Comparison of ENCODE assay signal across 21 cellular contexts in genomic region chr1:179930867-179931266, GRCh38. TPM values are rescaled to one million over a fixed set of nuclear protein-coding genes. Genes with fewer than 3 reads are reported as not detected.
DNase-seq lines count a peak whose midpoint lies in the region; ATAC-seq and TF ChIP-seq lines count a peak whose summit lies in the region.
"Had no signal": no experiment of that assay in that cellular context is flagged by ENCODE, and none has a peak within 500 bp of the region (broad histone marks: within the 10 kb centered on the region; RNA-seq: fewer than 3 reads in every experiment).

No MANE protein-coding gene starts in this region.

- peak; percentile 56 for DNase-seq in mammary epithelial cell
- no peak for DNase-seq in breast epithelium (ENCODE audit: low spot score in 2 of 2)
- DNase-seq in SK-N-DZ (ENCODE audit: low spot score), result peak; percentile 83
- DNase-seq in foreskin keratinocyte, result peak; percentile 38 to 69
- no peak for DNase-seq in foreskin fibroblast
- no peak for DNase-seq in Kasumi-1 (lab: John Stamatoyannopoulos, UW)
- DNase-seq in NCI-H2227 (lab: John Stamatoyannopoulos, UW; ENCODE audit: unreplicated experiment), result no peak
- no peak for DNase-seq in NCI-H1417 treated with DMSO at 0.1 percent for 48 hours (lab: John Stamatoyannopoulos, UW)
- DNase-seq: activated CD4-positive, alpha-beta memory T cell treated with anti-CD3 and anti-CD28 coated beads, Interleukin-2, amount 10 ng/mL, durations not matched to agents 7 days and 5 days; activated CD8-positive, alpha-beta memory T cell treated with anti-CD3 and anti-CD28 coated beads, Interleukin-2, amount 50 U/mL, for 48 hours; aorta; CD4-positive, alpha-beta memory T cell; DMS153; KBM-7; NCI-H146; NCI-H2107; NCI-H524 treated with DMSO at 0.1 percent for 48 hours; T-helper 1 cell; thyroid gland had no signal

- no peak overlapping the region for H2AFZ ChIP-seq in mammary epithelial cell (ENCODE audit: low read depth, low read length)

- dilution Hi-C loops in mammary epithelial cell (cut with HindIII; ENCODE audit: low sequenced_read_pairs), result no loop called here

- BruUV-seq in mammary epithelial cell (replicated peaks; lab: Mats Ljungman, UMichigan), result no TSS peak

- H3K4me2 ChIP-seq in mammary epithelial cell (ENCODE audit: insufficient read depth, low read depth, low read length), result no peak overlapping the region

- TF ChIP-seq CTCF in mammary epithelial cell (conservative IDR thresholded peaks at IDR 0.05 in 1 of 2, IDR thresholded peaks at IDR 0.05 in 1 of 2; ENCODE audit: extremely low read depth in 1 of 2, insufficient read depth in 1 of 2, low read depth in 1 of 2, low read length in 2 of 2) (no peak), breast epithelium (IDR thresholded peaks at IDR 0.05) (no peak), foreskin keratinocyte (conservative IDR thresholded peaks at IDR 0.05) (no peak), foreskin fibroblast (IDR thresholded peaks at IDR 0.05; ENCODE audit: low read depth, low read length) (no peak)

- H3K9ac ChIP-seq in mammary epithelial cell (ENCODE audit: insufficient read depth, low read length), result peak overlapping the region; percentile 1

- H3K9me3 ChIP-seq in mammary epithelial cell (replicated peaks; ENCODE audit: insufficient read depth, low read length) (no peaks in the 10 kb centered on the region), breast epithelium (no peaks in the 10 kb centered on the region)
- H3K9me3 ChIP-seq: thyroid gland had no signal

- H3K79me2 ChIP-seq in mammary epithelial cell (ENCODE audit: insufficient read depth, low read length), result no peaks in the 10 kb centered on the region

- TF ChIP-seq POLR2A in breast epithelium (IDR thresholded peaks at IDR 0.05), result no peak

- intact Hi-C loops in mammary epithelial cell (cut with micrococcal nuclease), result no loop called here
- intact Hi-C loops in breast epithelium (cut with DNase I; ENCODE audit: low total_unique reads), result no loop called here

- H4K20me1 ChIP-seq in mammary epithelial cell (ENCODE audit: insufficient read depth, low read length), result no peaks in the 10 kb centered on the region

- H3K4me1 ChIP-seq in mammary epithelial cell (ENCODE audit: insufficient read depth, low read length) (peaks cover 11% of the 10 kb centered on the region), breast epithelium (no peaks in the 10 kb centered on the region), foreskin keratinocyte (peaks cover 15% of the 10 kb centered on the region)

- H3K27me3 ChIP-seq in mammary epithelial cell (ENCODE audit: insufficient read depth, low read length) (no peaks in the 10 kb centered on the region), breast epithelium (no peaks in the 10 kb centered on the region), foreskin keratinocyte (no peaks in the 10 kb centered on the region)
- H3K27me3 ChIP-seq: thyroid gland had no signal

- in situ Hi-C loops in mammary epithelial cell (cut with MboI; ENCODE audit: low sequenced_read_pairs in 2 of 2), result no loop called here

- H3K36me3 ChIP-seq in mammary epithelial cell (ENCODE audit: insufficient read depth, low read length) (no peaks in the 10 kb centered on the region), breast epithelium (no peaks in the 10 kb centered on the region)
- H3K36me3 ChIP-seq: thyroid gland had no signal

- CTCF ChIA-PET in mammary epithelial cell (lab: Charles Lee; ENCODE audit: low non-redundant PET), result no interaction called here

- 96% methylated on average over 3 of the region's 3 CpGs for WGBS in mammary epithelial cell (ENCODE audit: low coverage, missing lambda C conversion rate)

- H3K4me3 ChIP-seq in mammary epithelial cell (replicated peaks in 1 of 3; ENCODE audit: insufficient read depth in 1 of 3, low read depth in 2 of 3, low read length in 3 of 3) (no peak overlapping the region), breast epithelium (no peak overlapping the region), foreskin fibroblast (ENCODE audit: low read depth in 1 of 2, low read length in 2 of 2) (no peak overlapping the region)
- H3K4me3 ChIP-seq: thyroid gland had no signal

- peak; percentile 29 for ATAC-seq in foreskin keratinocyte
- ATAC-seq: activated CD4-positive, CD25-positive, alpha-beta regulatory T cell treated with anti-CD3 and anti-CD28 coated beads, Interleukin-2, amount 50 U/mL, for 24 hours; activated naive CD4-positive, alpha-beta T cell treated with anti-CD3 and anti-CD28 coated beads, Interleukin-2, amount 50 U/mL, for 72 hours had no signal

- H3K27ac ChIP-seq in mammary epithelial cell (ENCODE audit: insufficient read depth, low read depth, low read length), result no peak overlapping the region
- no peak overlapping the region for H3K27ac ChIP-seq in breast epithelium
- no peak overlapping the region for H3K27ac ChIP-seq in foreskin keratinocyte

RNA-seq across cellular contexts. Expression of gene CEP350, which starts 23.7 kb away (rescaled TPM):
- 10 to 100 TPM; 29.6 to 37.5 TPM for total RNA-seq in mammary epithelial cell
- 5.7 TPM for polyA plus RNA-seq in mammary epithelial cell
- polyA minus RNA-seq in mammary epithelial cell, result 36.0 TPM
- total RNA-seq in breast epithelium, result 100 to 1,000 TPM in 1 of 3 donors, 10 to 100 TPM in 2; 79.0 to 124 (median 95.0) TPM
- 18.3 and 23.6 TPM in 2 replicates for polyA plus RNA-seq in SK-N-DZ (2014; cell fraction: cytosol; rRNA removed)
- polyA plus RNA-seq in SK-N-DZ (2014; cell fraction: nucleus; rRNA removed), result 16.1 and 16.9 TPM in 2 replicates
- 24.4 and 25.5 TPM in 2 replicates for total RNA-seq in foreskin keratinocyte
- polyA plus RNA-seq in foreskin keratinocyte, result 2.3 and 2.6 TPM in 2 replicates

RNA-seq across cellular contexts. Expression of gene TOR1AIP1, which starts 48.8 kb away (rescaled TPM):
- total RNA-seq in mammary epithelial cell (10 to 100 TPM; 46.5 to 55.3 TPM), breast epithelium (100 to 1,000 TPM in 1 of 3 donors, 10 to 100 TPM in 2; 55.7 to 112 (median 90.9) TPM), foreskin keratinocyte (46.5 and 51.1 TPM in 2 replicates)
- polyA plus RNA-seq in mammary epithelial cell (28.6 TPM), foreskin keratinocyte (15.2 and 20.2 TPM in 2 replicates)
- 60.3 TPM for polyA minus RNA-seq in mammary epithelial cell
- 18.4 and 20.2 TPM in 2 replicates for polyA plus RNA-seq in SK-N-DZ (2014; cell fraction: cytosol; rRNA removed)
- polyA plus RNA-seq in SK-N-DZ (2014; cell fraction: nucleus; rRNA removed), result 5.4 and 8.4 TPM in 2 replicates

RNA-seq across cellular contexts. Expression of gene TOR1AIP2, which starts 53.3 kb away (rescaled TPM):
- total RNA-seq in mammary epithelial cell (100 to 1,000 TPM; 103 to 117 TPM), breast epithelium (10 to 100 TPM; 64.6 to 80.6 (median 65.1) TPM), foreskin keratinocyte (88.9 and 92.1 TPM in 2 replicates)
- polyA plus RNA-seq in mammary epithelial cell (31.1 TPM), foreskin keratinocyte (11.1 and 12.5 TPM in 2 replicates)
- polyA minus RNA-seq in mammary epithelial cell, result 140 TPM
- polyA plus RNA-seq in SK-N-DZ (2014; cell fraction: cytosol; rRNA removed), result 25.1 and 26.4 TPM in 2 replicates
- polyA plus RNA-seq in SK-N-DZ (2014; cell fraction: nucleus; rRNA removed), result 19.5 and 21.7 TPM in 2 replicates

Comparison
In these comparisons a context has a peak if more than half of its experiments do, and no peak if none do; other contexts are left out.
1. DNase-seq: peak in mammary epithelial cell (single experiment), SK-N-DZ (single experiment) and foreskin keratinocyte (2 of 2); none in breast epithelium (0 of 2), foreskin fibroblast (0 of 2), Kasumi-1 (0 of 2), NCI-H2227 (single experiment) and NCI-H1417 treated with DMSO at 0.1 percent for 48 hours (single experiment).